ENCODE assay signal across 10 cellular contexts in the genomic region with DNA sequence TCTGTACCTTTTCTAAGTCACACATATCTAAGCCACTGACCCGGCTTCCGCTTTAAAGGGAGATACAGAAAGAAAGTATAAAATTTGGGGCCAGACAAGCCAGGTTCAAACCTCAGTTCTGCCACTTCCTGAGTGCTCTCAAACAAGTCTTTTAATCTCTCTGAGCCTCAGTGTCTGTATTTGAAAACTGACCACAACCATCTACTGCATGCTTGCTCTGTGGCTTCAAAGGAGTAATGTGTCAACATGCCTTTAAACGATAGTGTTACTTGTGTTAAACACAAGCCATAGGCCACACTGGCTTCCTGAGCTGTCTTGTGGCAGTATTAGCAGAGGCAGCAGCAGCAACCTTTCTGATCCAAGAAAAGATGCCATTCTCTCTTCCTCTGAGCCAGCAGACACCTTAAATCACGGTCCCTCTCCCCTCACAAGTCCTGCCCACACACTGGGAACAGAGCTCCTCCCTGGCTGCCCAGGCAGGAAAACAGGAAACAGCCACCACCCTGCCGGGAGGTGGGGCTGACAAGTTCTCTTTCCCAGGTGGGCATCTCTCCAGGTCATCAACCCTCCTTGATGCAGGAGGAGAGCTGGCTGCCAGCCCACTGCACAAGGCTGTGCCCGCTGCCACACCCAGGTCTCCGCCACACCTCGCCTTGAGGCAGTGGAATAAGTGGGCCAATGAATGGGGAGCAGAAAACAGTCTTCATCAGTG. TPM values are rescaled to one million over a fixed set of nuclear protein-coding genes. Genes with fewer than 3 reads are reported as not detected.
A peak's percentile ranks its signal among the peaks of the same experiment; 100 is the strongest.
DNase-seq lines count a peak whose midpoint lies in the region; ATAC-seq and TF ChIP-seq lines count a peak whose summit lies in the region.
"Had no signal": no experiment of that assay in that cellular context is flagged by ENCODE, and none has a peak within 500 bp of the region (broad histone marks: within the 10 kb centered on the region; RNA-seq: fewer than 3 reads in every experiment).

No MANE protein-coding gene starts in this region.

- no peak overlapping the region for H3K4me3 ChIP-seq in effector memory CD4-positive, alpha-beta T cell (ENCODE audit: insufficient read depth, low read depth, low read length, poor library complexity, severe bottlenecking)
- no peak overlapping the region for H3K4me3 ChIP-seq in parathyroid adenoma (ENCODE audit: low read depth, low read length)

- no peak overlapping the region for H3K4me2 ChIP-seq in parathyroid adenoma (ENCODE audit: low read length)

- ATAC-seq in HG03159 (IDR thresholded peaks at IDR 0.05; ENCODE audit: unreplicated experiment) (no peak), HG02840 (IDR thresholded peaks at IDR 0.05; ENCODE audit: low FRiP score, unreplicated experiment) (no peak)

- no peaks in the 10 kb centered on the region for H3K79me2 ChIP-seq in parathyroid adenoma

- H3K36me3 ChIP-seq in effector memory CD4-positive, alpha-beta T cell (ENCODE audit: control insufficient read depth, insufficient read depth, low read length) = no peaks in the 10 kb centered on the region
- H3K36me3 ChIP-seq in parathyroid adenoma (ENCODE audit: control insufficient read depth, insufficient read depth, low read length) = no peaks in the 10 kb centered on the region

- DNase-seq in NCI-H510A treated with DMSO at 0.1 percent for 48 hours (lab: John Stamatoyannopoulos, UW) (peak; percentile 29), NCI-H510A (lab: John Stamatoyannopoulos, UW) (no peak), RPMI7951 (ENCODE audit: low read depth) (peak; percentile 53), SK-N-DZ (ENCODE audit: low spot score) (no peak)
- peak; percentile 14 to 38 (median 34) for DNase-seq in effector memory CD4-positive, alpha-beta T cell

- peaks cover 17% of the 10 kb centered on the region for H3K4me1 ChIP-seq in effector memory CD4-positive, alpha-beta T cell (ENCODE audit: control insufficient read depth, insufficient read depth, low read length, poor library complexity, severe bottlenecking)
- H3K4me1 ChIP-seq in parathyroid adenoma = peaks cover 6% of the 10 kb centered on the region

- H3K27me3 ChIP-seq in effector memory CD4-positive, alpha-beta T cell (replicated peaks; ENCODE audit: control insufficient read depth, insufficient read depth, low read length, poor library complexity, severe bottlenecking) = no peaks in the 10 kb centered on the region
- H3K27me3 ChIP-seq in parathyroid adenoma (ENCODE audit: control insufficient read depth, insufficient read depth, low read length) = no peaks in the 10 kb centered on the region

- peak overlapping the region; percentile 36 for H2AFZ ChIP-seq in parathyroid adenoma

- H3K9me3 ChIP-seq in effector memory CD4-positive, alpha-beta T cell (ENCODE audit: control insufficient read depth, low read length) = no peaks in the 10 kb centered on the region
- no peaks in the 10 kb centered on the region for H3K9me3 ChIP-seq in parathyroid adenoma (ENCODE audit: control insufficient read depth, low read length)

- no peak for TF ChIP-seq CTCF in parathyroid adenoma (IDR thresholded peaks at IDR 0.05)

- H3K27ac ChIP-seq in effector memory CD4-positive, alpha-beta T cell (ENCODE audit: insufficient read depth, low read length, poor library complexity, severe bottlenecking) = peak overlapping the region; percentile 33
- H3K27ac ChIP-seq in parathyroid adenoma = peak overlapping the region; percentile 32

- H3K9ac ChIP-seq in parathyroid adenoma = no peak overlapping the region

RNA-seq across cellular contexts. Expression of a gene that starts 10.7 kb away (rescaled TPM):
- total RNA-seq in RPMI7951 (2014; rRNA removed; shearing (Covaris generic)) = 20.9 and 22.9 TPM in 2 replicates
- 11.8 and 13.5 TPM in 2 replicates for polyA plus RNA-seq in SK-N-DZ (2014; cell fraction: cytosol; rRNA removed)
- polyA plus RNA-seq in SK-N-DZ (2014; cell fraction: nucleus; rRNA removed) = 4.8 and 7.3 TPM in 2 replicates

RNA-seq across cellular contexts. Expression of a gene that starts 44.0 kb away (rescaled TPM):
- total RNA-seq in RPMI7951 (2014; rRNA removed; shearing (Covaris generic)) = 0.36 and 0.78 TPM in 2 replicates
- not detected in 2 replicates for polyA plus RNA-seq in SK-N-DZ (2014; cell fraction: cytosol; rRNA removed)
- polyA plus RNA-seq in SK-N-DZ (2014; cell fraction: nucleus; rRNA removed) = not detected in 2 replicates
- total RNA-seq: T-helper 2 cell treated with Interferon-gamma antibody and Interleukin-4, amounts not matched to agents 100 ng/mL and 5 ng/mL, for 36 hours had no signal
- polyA plus RNA-seq: AG04450 had no signal

Comparison
In these comparisons a context has a peak if more than half of its experiments do, and no peak if none do; other contexts are left out.
1. DNase-seq: peak in NCI-H510A treated with DMSO at 0.1 percent for 48 hours (single experiment), RPMI7951 (single experiment) and effector memory CD4-positive, alpha-beta T cell (3 of 3); none in NCI-H510A (single experiment) and SK-N-DZ (single experiment).